Comparison of ENCODE assay signal across 1 cellular context in the genomic region with DNA sequence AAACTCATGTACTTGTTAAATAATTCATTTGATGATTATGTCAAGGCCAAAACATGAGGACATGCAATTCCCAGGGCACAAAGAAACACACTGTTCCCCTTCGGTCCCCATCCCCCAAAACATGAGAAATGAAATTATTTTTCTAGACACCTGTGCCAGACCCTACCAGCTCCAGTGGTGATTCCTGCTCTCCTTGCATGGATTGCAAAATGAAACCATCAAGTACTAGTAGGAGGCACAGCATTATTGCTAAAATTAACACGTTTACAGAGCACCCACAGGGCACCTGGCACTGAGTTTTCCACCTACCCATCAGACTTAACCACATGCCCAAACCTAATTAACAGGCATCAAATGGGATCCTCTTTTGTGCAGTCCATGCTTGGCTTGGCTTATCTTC.
TF ChIP-seq lines count a peak whose summit lies in the region.

No MANE protein-coding gene starts in this region.

TF ChIP-seq in H1, 55 proteins besides CTCF, POLR2A, EP300 and RAD21 (continued from another document):
- TF ChIP-seq BCL11A (IDR thresholded peaks at IDR 0.05; ENCODE audit: low read depth in 2 of 2, low read length in 2 of 2) (no peak), ASH2L (IDR thresholded peaks at IDR 0.05; ENCODE audit: low read length) (no peak), NANOG (IDR thresholded peaks at IDR 0.05; ENCODE audit: insufficient read depth, low read depth, low read length, poor library complexity, severe bottlenecking) (no peak)
